9 cellular contexts compared by ENCODE assay signal in genomic region chr1:243849089-243850012, GRCh38. TPM values are rescaled to one million over a fixed set of nuclear protein-coding genes. Genes with fewer than 3 reads are reported as not detected.
DNase-seq lines count a peak whose midpoint lies in the region; ATAC-seq and TF ChIP-seq lines count a peak whose summit lies in the region.
"Had no signal": no experiment of that assay in that cellular context is flagged by ENCODE, and none has a peak within 500 bp of the region (broad histone marks: within the 10 kb centered on the region; RNA-seq: fewer than 3 reads in every experiment).

No MANE protein-coding gene starts in this region.

- DNase-seq in GM03348 (ENCODE audit: low spot score), result peak; percentile 74
- peak; percentile 62 for DNase-seq in NCI-H226
- DNase-seq in activated CD4-positive, alpha-beta T cell treated with anti-CD3 and anti-CD28 coated beads, Interleukin-2, amount 50 U/mL, for 48 hours, result peak; percentile 54 to 62
- DNase-seq in lower leg skin (ENCODE audit: low spot score in 2 of 2), result peak; percentile 66 to 93
- peak; percentile 71 for DNase-seq in stimulated activated CD4-positive, alpha-beta T cell treated with anti-CD3 and anti-CD28 coated beads, Interleukin-4, amount 100 ng/mL, for 24 hours
- DNase-seq in cortex of kidney (lab: John Stamatoyannopoulos, UW), result no peak

- peak; percentile 18 for ATAC-seq in HG02678 (IDR thresholded peaks at IDR 0.05; ENCODE audit: unreplicated experiment)

- TF ChIP-seq CTCF in lower leg skin (IDR thresholded peaks at IDR 0.05), result no peak

- no peaks in the 10 kb centered on the region for H3K4me1 ChIP-seq in duodenal mucosa (ENCODE audit: control insufficient read depth in 1 of 2, insufficient read depth in 2 of 2, low read length in 2 of 2)

- peak overlapping the region in 1 of 2 donors; percentile 27 for H3K9ac ChIP-seq in duodenal mucosa (ENCODE audit: low read depth in 1 of 2, low read length in 2 of 2)

- WGBS in lower leg skin, 2 donors, result 1 to 2% methylated on average over 26 to 52 of the region's 80 CpGs

- peak overlapping the region; percentile 73 for H3K27ac ChIP-seq in duodenal mucosa (ENCODE audit: low read depth, low read length)
- H3K27ac ChIP-seq: neutrophil had no signal

- H3K9me3 ChIP-seq in duodenal mucosa (ENCODE audit: control insufficient read depth in 1 of 2, low read length in 2 of 2), result no peaks in the 10 kb centered on the region
- H3K9me3 ChIP-seq: neutrophil had no signal

- H3K4me3 ChIP-seq in duodenal mucosa (ENCODE audit: low read depth in 1 of 2, low read length in 2 of 2) (peak overlapping the region; percentile 57 to 61), lower leg skin (ENCODE audit: low read depth, poor library complexity, severe bottlenecking) (peak overlapping the region; percentile 51)

- H3K36me3 ChIP-seq in duodenal mucosa (ENCODE audit: control insufficient read depth in 1 of 2, insufficient read depth in 2 of 2, low read length in 2 of 2), result no peaks in the 10 kb centered on the region
- H3K36me3 ChIP-seq: neutrophil had no signal

- no peak for TF ChIP-seq POLR2A in lower leg skin (IDR thresholded peaks at IDR 0.05)

- intact Hi-C loops in lower leg skin (cut with DNase I; ENCODE audit: low total_unique reads), result no loop called here

- H3K27me3 ChIP-seq in duodenal mucosa (ENCODE audit: control insufficient read depth in 1 of 2, insufficient read depth in 2 of 2, low read length in 2 of 2), result peaks cover 0 to 39% of the 10 kb centered on the region in 2 donors

RNA-seq across cellular contexts. Expression of gene AKT3, which starts 0.7 kb away (rescaled TPM):
- 10 to 100 TPM in 2 of 4 donors, 1 to 10 TPM in 2; 7.8 to 16.3 (median 10.4) TPM for total RNA-seq in lower leg skin
